8 cellular contexts compared by ENCODE assay signal in the genomic region with DNA sequence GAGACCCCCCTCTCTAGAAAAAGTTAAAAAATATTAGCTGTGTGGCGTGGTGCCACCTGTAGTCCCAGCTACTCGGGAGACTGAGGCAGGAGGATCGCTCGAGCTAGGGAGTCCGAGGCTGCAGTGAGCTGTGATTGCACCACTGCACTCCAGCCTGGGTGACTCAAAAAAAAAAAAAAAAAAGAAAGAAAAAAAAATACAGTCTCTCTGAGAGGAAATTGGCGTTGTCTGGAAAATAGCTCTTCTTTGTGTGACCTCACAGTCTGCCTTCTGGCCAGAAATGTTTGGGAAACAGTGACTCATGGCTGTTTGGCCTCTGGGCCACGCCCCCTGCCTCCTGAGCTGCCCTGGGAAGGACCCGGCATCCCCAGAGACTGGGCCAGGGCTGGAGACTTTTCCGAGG. TPM values are rescaled to one million over a fixed set of nuclear protein-coding genes. Genes with fewer than 3 reads are reported as not detected.
DNase-seq lines count a peak whose midpoint lies in the region; ATAC-seq and TF ChIP-seq lines count a peak whose summit lies in the region.

No MANE protein-coding gene starts in this region.

- peak; percentile 99 for DNase-seq in H4 (ENCODE audit: low spot score)
- peak; percentile 57 for DNase-seq in Panc1 (ENCODE audit: low read depth, low spot score)
- DNase-seq in epithelial cell of proximal tubule (ENCODE audit: low read depth) = peak; percentile 81
- DNase-seq in mucosa of gallbladder (ENCODE audit: low spot score) = peak; percentile 86
- DNase-seq in retina = no peak
- DNase-seq in NCI-H187 treated with DMSO at 0.1 percent for 48 hours (lab: John Stamatoyannopoulos, UW) = no peak

- TF ChIP-seq CTCF in Panc1 (IDR thresholded peaks at IDR 0.05) = no peak
- no peak for TF ChIP-seq CTCF in epithelial cell of proximal tubule (conservative IDR thresholded peaks at IDR 0.05; ENCODE audit: low read depth, low read length)

- H3K36me3 ChIP-seq in Panc1 (ENCODE audit: control insufficient read depth, insufficient read depth, low read length) = no peaks in the 10 kb centered on the region

- peak; percentile 95 for ATAC-seq in Panc1
- no peak for ATAC-seq in HG02970 (IDR thresholded peaks at IDR 0.05; ENCODE audit: low FRiP score, unreplicated experiment)
- ATAC-seq in GM18870 (IDR thresholded peaks at IDR 0.05; ENCODE audit: unreplicated experiment) = no peak

- intact Hi-C loops in Panc1 (cut with micrococcal nuclease; ENCODE audit: unreplicated experiment) = no loop called here

- peaks cover 5% of the 10 kb centered on the region; the same call in 1 of the 2 replicates for H3K4me1 ChIP-seq in Panc1 (ENCODE audit: control insufficient read depth, insufficient read depth, low read length)

- H3K4me3 ChIP-seq in Panc1 (ENCODE audit: low read depth in 2 of 2, low read length in 2 of 2) (no peak overlapping the region), epithelial cell of proximal tubule (ENCODE audit: low read depth, low read length) (no peak overlapping the region)

- no peaks in the 10 kb centered on the region for H3K9me3 ChIP-seq in Panc1 (ENCODE audit: control insufficient read depth, insufficient read depth, low read depth, low read length)

- POLR2A ChIA-PET in Panc1 (lab: Charles Lee) = no interaction called here

- BruUV-seq in Panc1 (replicated peaks; lab: Mats Ljungman, UMichigan) = no TSS peak

- no peak overlapping the region for H3K27ac ChIP-seq in Panc1 (ENCODE audit: low read length)

- in situ Hi-C loops in Panc1 (cut with HindIII; ENCODE audit: low pct_unique_long_range_greater_than_20kb, low sequenced_read_pairs) = no loop called here

- CTCF ChIA-PET in Panc1 (lab: Charles Lee) = no interaction called here

- no peaks in the 10 kb centered on the region for H3K27me3 ChIP-seq in Panc1 (ENCODE audit: control insufficient read depth, insufficient read depth, low read length)

RNA-seq across cellular contexts. Expression of a gene that starts 10.7 kb away (rescaled TPM):
- 28.0 and 30.6 TPM in 2 replicates for total RNA-seq in H4 (2014; rRNA removed; shearing (Covaris generic))
- total RNA-seq in Panc1 (2021; ENCODE audit: unreplicated experiment) (32.6 TPM), epithelial cell of proximal tubule (48.8 and 58.9 TPM in 2 replicates), mucosa of gallbladder (45.8 TPM)
- polyA plus RNA-seq in Panc1 (2012; ENCODE audit: insufficient read length) = 62.9 TPM

RNA-seq across cellular contexts. Expression of a gene that starts 21.0 kb away (rescaled TPM):
- 60.8 and 75.1 TPM in 2 replicates for total RNA-seq in H4 (2014; rRNA removed; shearing (Covaris generic))
- total RNA-seq in Panc1 (2021; ENCODE audit: unreplicated experiment) = 225 TPM
- polyA plus RNA-seq in Panc1 (2012; ENCODE audit: insufficient read length) = 330 TPM
- 134 and 169 TPM in 2 replicates for total RNA-seq in epithelial cell of proximal tubule
- total RNA-seq in mucosa of gallbladder = 152 TPM

RNA-seq across cellular contexts. Expression of a gene that starts 33.7 kb away (rescaled TPM):
- 9.9 and 11.8 TPM in 2 replicates for total RNA-seq in H4 (2014; rRNA removed; shearing (Covaris generic))
- 135 TPM for total RNA-seq in Panc1 (2021; ENCODE audit: unreplicated experiment)
- polyA plus RNA-seq in Panc1 (2012; ENCODE audit: insufficient read length) = 395 TPM
- total RNA-seq in epithelial cell of proximal tubule = 16.6 and 23.3 TPM in 2 replicates
- 170 TPM for total RNA-seq in mucosa of gallbladder

RNA-seq across cellular contexts. Expression of a gene that starts 59.9 kb away (rescaled TPM):
- 0.19 TPM in 1 of 2 replicates, not detected in the other for total RNA-seq in H4 (2014; rRNA removed; shearing (Covaris generic))
- total RNA-seq in Panc1 (2021; ENCODE audit: unreplicated experiment) (46.6 TPM), epithelial cell of proximal tubule (16.6 and 82.0 TPM in 2 replicates), mucosa of gallbladder (5.3 TPM)
- 208 TPM for polyA plus RNA-seq in Panc1 (2012; ENCODE audit: insufficient read length)

Comparison
In these comparisons a context has a peak if more than half of its experiments do, and no peak if none do; other contexts are left out.
1. DNase-seq: peak in H4 (single experiment), Panc1 (single experiment), epithelial cell of proximal tubule (single experiment) and mucosa of gallbladder (single experiment); none in retina (single experiment) and NCI-H187 treated with DMSO at 0.1 percent for 48 hours (single experiment).